Comparison of ENCODE assay signal across 20 cellular contexts in genomic region chr3:70000028-70000410, GRCh38. TPM values are rescaled to one million over a fixed set of nuclear protein-coding genes. Genes with fewer than 3 reads are reported as not detected.
DNase-seq lines count a peak whose midpoint lies in the region; TF ChIP-seq lines count a peak whose summit lies in the region.
"Had no signal": no experiment of that assay in that cellular context is flagged by ENCODE, and none has a peak within 500 bp of the region (broad histone marks: within the 10 kb centered on the region; RNA-seq: fewer than 3 reads in every experiment).

No MANE protein-coding gene starts in this region.

- WGBS in transverse colon (ENCODE audit: low coverage in 1 of 2), 2 donors: 20 to 74% methylated on average over 2 to 15 of the region's 15 CpGs
- WGBS in GM23248 (ENCODE audit: low coverage in 1 of 2, low lambda C conversion rate in 2 of 2, missing lambda C conversion rate in 2 of 2), 2 experiments: 78 to 80% methylated on average over 15 of the region's 15 CpGs

- H4K20me1 ChIP-seq in neural progenitor cell (ENCODE audit: low read depth) (no peaks in the 10 kb centered on the region), GM23248 (ENCODE audit: insufficient read depth) (no peaks in the 10 kb centered on the region)

- H3K4me1 ChIP-seq in neural progenitor cell: peaks cover 12% of the 10 kb centered on the region
- peaks cover 0 to 14% (median 3%) of the 10 kb centered on the region in 4 donors for H3K4me1 ChIP-seq in transverse colon
- H3K4me1 ChIP-seq in GM23248 (ENCODE audit: insufficient read depth): no peaks in the 10 kb centered on the region
- H3K4me1 ChIP-seq: pancreas had no signal

- H3K27me3 Mint-ChIP-seq in neural progenitor cell (ENCODE audit: insufficient read depth, low read depth): no peaks in the 10 kb centered on the region
- H3K27me3 Mint-ChIP-seq: activated naive CD4-positive, alpha-beta T cell treated with anti-CD3 and anti-CD28 coated beads, Interleukin-2, amount 10 ng/mL, durations not matched to agents 7 days and 5 days; CD4-positive, CD25-positive, alpha-beta regulatory T cell had no signal

- no peaks in the 10 kb centered on the region for H3K9me2 ChIP-seq in GM23248 (ENCODE audit: insufficient read depth)

- peak overlapping the region; percentile 53 for H3K27ac Mint-ChIP-seq in neural progenitor cell
- H3K27ac Mint-ChIP-seq: activated naive CD4-positive, alpha-beta T cell treated with anti-CD3 and anti-CD28 coated beads, Interleukin-2, amount 10 ng/mL, durations not matched to agents 7 days and 5 days; CD4-positive, CD25-positive, alpha-beta regulatory T cell; T-helper 2 cell treated with Interferon-gamma antibody and Interleukin-4, amounts not matched to agents 5 μg/mL and 100 μg/mL, for 36 hours had no signal

- H3K79me2 ChIP-seq in neural progenitor cell (ENCODE audit: low read depth) (no peaks in the 10 kb centered on the region), GM23248 (ENCODE audit: insufficient read depth) (no peaks in the 10 kb centered on the region)

- no peaks in the 10 kb centered on the region for H3F3A ChIP-seq in neural progenitor cell (ENCODE audit: low read depth)
- no peaks in the 10 kb centered on the region for H3F3A ChIP-seq in GM23248 (ENCODE audit: insufficient read depth)

- no peak for TF ChIP-seq POLR2A in transverse colon (IDR thresholded peaks at IDR 0.05)

- H3K4me1 Mint-ChIP-seq in neural progenitor cell: peaks cover 25% of the 10 kb centered on the region
- H3K4me1 Mint-ChIP-seq: activated naive CD4-positive, alpha-beta T cell treated with anti-CD3 and anti-CD28 coated beads, Interleukin-2, amount 10 ng/mL, durations not matched to agents 7 days and 5 days; CD4-positive, CD25-positive, alpha-beta regulatory T cell had no signal

- H3K4me2 ChIP-seq in neural progenitor cell: no peak overlapping the region
- no peak overlapping the region for H3K4me2 ChIP-seq in GM23248 (ENCODE audit: unreplicated experiment)

- H3K27ac ChIP-seq in cingulate gyrus (ENCODE audit: low read depth, low read length) (peak overlapping the region; percentile 97), neural progenitor cell (no peak overlapping the region), transverse colon (peak overlapping the region; percentile 50 to 71 (median 66)), GM23248 (no peak overlapping the region)
- H3K27ac ChIP-seq: cardiac muscle cell had no signal

- H3K4me3 Mint-ChIP-seq in neural progenitor cell: no peak overlapping the region
- H3K4me3 Mint-ChIP-seq: activated naive CD4-positive, alpha-beta T cell treated with anti-CD3 and anti-CD28 coated beads, Interleukin-2, amount 10 ng/mL, durations not matched to agents 7 days and 5 days; CD4-positive, CD25-positive, alpha-beta regulatory T cell; T-helper 2 cell treated with Interferon-gamma antibody and Interleukin-4, amounts not matched to agents 5 μg/mL and 100 μg/mL, for 36 hours had no signal

- H3K4me3 ChIP-seq in neural progenitor cell (no peak overlapping the region), transverse colon (no peak overlapping the region), GM23248 (no peak overlapping the region)
- H3K4me3 ChIP-seq: cardiac muscle cell, GM12878, pancreas had no signal

- no peaks in the 10 kb centered on the region for H3K36me3 ChIP-seq in neural progenitor cell
- H3K36me3 ChIP-seq in transverse colon: no peaks in the 10 kb centered on the region
- no peaks in the 10 kb centered on the region for H3K36me3 ChIP-seq in GM23248 (ENCODE audit: low read depth)
- H3K36me3 ChIP-seq: cardiac muscle cell, pancreas had no signal

- H3K27me3 ChIP-seq in neural progenitor cell: no peaks in the 10 kb centered on the region
- H3K27me3 ChIP-seq in transverse colon: no peaks in the 10 kb centered on the region
- H3K27me3 ChIP-seq in GM23248 (replicated peaks; ENCODE audit: insufficient read depth): no peaks in the 10 kb centered on the region
- H3K27me3 ChIP-seq: cardiac muscle cell, pancreas had no signal

- intact Hi-C loops in transverse colon (cut with DNase I; ENCODE audit: low total_unique reads): no loop called here

- in situ Hi-C loops in transverse colon (cut with MboI; ENCODE audit: low pct_ligation_motif_present in 1 of 4, low pct_unique_long_range_greater_than_20kb in 1 of 4, low sequenced_read_pairs in 3 of 4) (no loop called here), GM23248 (cut with MboI) (no loop called here)

- peak; percentile 32 to 57 for DNase-seq in NCI-H2081 (lab: John Stamatoyannopoulos, UW)
- no peak for DNase-seq in NCI-H2081 treated with DMSO at 0.1 percent for 48 hours (lab: John Stamatoyannopoulos, UW)
- no peak for DNase-seq in neural progenitor cell (ENCODE audit: low spot score)
- DNase-seq in transverse colon: no peak
- DNase-seq in cerebellar nuclear complex (lab: John Stamatoyannopoulos, UW): no peak
- no peak for DNase-seq in DMS153 (lab: John Stamatoyannopoulos, UW)
- no peak for DNase-seq in GM23248
- DNase-seq: 8988T; activated CD4-positive, alpha-beta T cell treated with anti-CD3 and anti-CD28 coated beads for 1 hour; activated naive CD4-positive, alpha-beta T cell treated with anti-CD3 and anti-CD28 coated beads, Interleukin-2, amount 10 ng/mL, durations not matched to agents 7 days and 5 days; CD4-positive, CD25-positive, alpha-beta regulatory T cell; glutamatergic neuron; NCI-H524 had no signal

- H3K9ac ChIP-seq in neural progenitor cell (no peak overlapping the region), GM23248 (no peak overlapping the region)

- H3K9me3 ChIP-seq in neural progenitor cell (ENCODE audit: low read depth) (no peaks in the 10 kb centered on the region), transverse colon (no peaks in the 10 kb centered on the region), GM23248 (ENCODE audit: low read depth) (no peaks in the 10 kb centered on the region)
- H3K9me3 ChIP-seq: pancreas had no signal

- H3K9me3 Mint-ChIP-seq in neural progenitor cell: no peaks in the 10 kb centered on the region
- H3K9me3 Mint-ChIP-seq: activated naive CD4-positive, alpha-beta T cell treated with anti-CD3 and anti-CD28 coated beads, Interleukin-2, amount 10 ng/mL, durations not matched to agents 7 days and 5 days; T-helper 2 cell treated with Interferon-gamma antibody and Interleukin-4, amounts not matched to agents 5 μg/mL and 100 μg/mL, for 36 hours had no signal

- no peaks in the 10 kb centered on the region for H3K36me3 Mint-ChIP-seq in neural progenitor cell
- H3K36me3 Mint-ChIP-seq: activated naive CD4-positive, alpha-beta T cell treated with anti-CD3 and anti-CD28 coated beads, Interleukin-2, amount 10 ng/mL, durations not matched to agents 7 days and 5 days; CD4-positive, CD25-positive, alpha-beta regulatory T cell had no signal

- H2AFZ ChIP-seq in neural progenitor cell (replicated peaks) (no peak overlapping the region), GM23248 (no peak overlapping the region)

- no peak for TF ChIP-seq EP300 in transverse colon (IDR thresholded peaks at IDR 0.05; ENCODE audit: low read depth)

- TF ChIP-seq CTCF in neural progenitor cell (IDR thresholded peaks at IDR 0.05): no peak
- no peak for TF ChIP-seq CTCF in transverse colon (IDR thresholded peaks at IDR 0.05)

RNA-seq across cellular contexts. Expression of gene SAMMSON, which starts 0.5 kb away (rescaled TPM):
- not detected in 2 replicates for total RNA-seq in neural progenitor cell (ENCODE audit: low replicate concordance)
- total RNA-seq in transverse colon: not detected
- total RNA-seq in GM23248 (2014; rRNA removed; shearing (Covaris generic)): not detected in 2 replicates
- polyA plus RNA-seq in GM23248 (2016; fragmentation: Nextera tagmentation; extraction: Ambion mirVana): not detected in 2 replicates
- total RNA-seq: CD4-positive, CD25-positive, alpha-beta regulatory T cell; GM12878; mononuclear cell had no signal
- polyA plus RNA-seq: cardiac muscle cell; CD4-positive, CD25-positive, alpha-beta regulatory T cell; GM12878; keratinocyte; pancreas had no signal

Comparison
In these comparisons a context has a peak if more than half of its experiments do, and no peak if none do; other contexts are left out.
1. DNase-seq: peak in NCI-H2081 (2 of 2); none in NCI-H2081 treated with DMSO at 0.1 percent for 48 hours (single experiment), neural progenitor cell (single experiment), transverse colon (single experiment), cerebellar nuclear complex (0 of 2), DMS153 (single experiment) and GM23248 (single experiment).
2. H3K27ac ChIP-seq: peak in cingulate gyrus (single experiment) and transverse colon (4 of 4); none in neural progenitor cell (single experiment) and GM23248 (single experiment).